ENCODE assay signal across 1 cellular context in genomic region chr11:69667619-69668604, GRCh38.
TF ChIP-seq lines count a peak whose summit lies in the region.

No MANE protein-coding gene starts in this region.

TF ChIP-seq in HepG2, 621 proteins besides CTCF, POLR2A, EP300 and RAD21 (continued from another document and continues in another):
- TF ChIP-seq ZBTB25 (CRISPR knock-in tag; IDR thresholded peaks at IDR 0.05) = peak; percentile 47; the same call in 1 of the 2 replicates
- TF ChIP-seq RBM22 (optimal IDR thresholded peaks at IDR 0.05; ENCODE audit: low read length) = peak; percentile 69
- TF ChIP-seq ZNF451 (CRISPR knock-in tag; IDR thresholded peaks at IDR 0.05) = 0 out of 2 replicates have a peak, but pooled peaks have one; percentile 60
- TF ChIP-seq POGZ (CRISPR knock-in tag; IDR thresholded peaks at IDR 0.05) = peak; percentile 40
- peak; percentile 91 for TF ChIP-seq ZNF441 (CRISPR knock-in tag; IDR thresholded peaks at IDR 0.05; ENCODE audit: borderline replicate concordance)
- TF ChIP-seq NFYC (CRISPR knock-in tag; IDR thresholded peaks at IDR 0.05) = 0 out of 2 replicates have a peak, but pooled peaks have one; percentile 12
- TF ChIP-seq RARA (CRISPR knock-in tag; IDR thresholded peaks at IDR 0.05) = peak; percentile 93
- TF ChIP-seq, protein P1, sequence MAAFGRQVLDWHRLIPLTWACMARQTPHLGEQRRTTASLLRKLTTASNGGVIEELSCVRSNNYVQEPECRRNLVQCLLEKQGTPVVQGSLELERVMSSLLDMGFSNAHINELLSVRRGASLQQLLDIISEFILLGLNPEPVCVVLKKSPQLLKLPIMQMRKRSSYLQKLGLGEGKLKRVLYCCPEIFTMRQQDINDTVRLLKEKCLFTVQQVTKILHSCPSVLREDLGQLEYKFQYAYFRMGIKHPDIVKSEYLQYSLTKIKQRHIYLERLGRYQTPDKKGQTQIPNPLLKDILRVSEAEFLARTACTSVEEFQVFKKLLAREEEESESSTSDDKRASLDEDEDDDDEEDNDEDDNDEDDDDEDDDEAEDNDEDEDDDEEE (CRISPR knock-in tag; IDR thresholded peaks at IDR 0.05) = peak; percentile 83; the same call in 1 of the 2 replicates
- TF ChIP-seq, protein P2, sequence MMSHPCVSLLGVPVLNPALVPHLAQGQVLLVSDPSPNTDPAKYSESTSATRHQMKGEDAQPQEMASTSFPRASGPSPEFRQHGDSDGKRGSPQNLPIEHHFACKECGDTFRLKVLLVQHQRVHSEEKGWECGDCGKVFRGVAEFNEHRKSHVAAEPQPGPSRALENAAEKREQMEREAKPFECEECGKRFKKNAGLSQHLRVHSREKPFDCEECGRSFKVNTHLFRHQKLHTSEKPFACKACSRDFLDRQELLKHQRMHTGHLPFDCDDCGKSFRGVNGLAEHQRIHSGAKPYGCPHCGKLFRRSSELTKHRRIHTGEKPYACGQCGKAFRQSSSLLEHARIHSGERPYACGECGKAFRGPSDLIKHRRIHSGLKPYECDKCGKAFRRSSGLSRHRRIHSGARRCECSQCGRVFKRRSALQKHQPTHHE (CRISPR knock-in tag; IDR thresholded peaks at IDR 0.05; ENCODE audit: borderline replicate concordance) = no peak
- TF ChIP-seq, protein P3, sequence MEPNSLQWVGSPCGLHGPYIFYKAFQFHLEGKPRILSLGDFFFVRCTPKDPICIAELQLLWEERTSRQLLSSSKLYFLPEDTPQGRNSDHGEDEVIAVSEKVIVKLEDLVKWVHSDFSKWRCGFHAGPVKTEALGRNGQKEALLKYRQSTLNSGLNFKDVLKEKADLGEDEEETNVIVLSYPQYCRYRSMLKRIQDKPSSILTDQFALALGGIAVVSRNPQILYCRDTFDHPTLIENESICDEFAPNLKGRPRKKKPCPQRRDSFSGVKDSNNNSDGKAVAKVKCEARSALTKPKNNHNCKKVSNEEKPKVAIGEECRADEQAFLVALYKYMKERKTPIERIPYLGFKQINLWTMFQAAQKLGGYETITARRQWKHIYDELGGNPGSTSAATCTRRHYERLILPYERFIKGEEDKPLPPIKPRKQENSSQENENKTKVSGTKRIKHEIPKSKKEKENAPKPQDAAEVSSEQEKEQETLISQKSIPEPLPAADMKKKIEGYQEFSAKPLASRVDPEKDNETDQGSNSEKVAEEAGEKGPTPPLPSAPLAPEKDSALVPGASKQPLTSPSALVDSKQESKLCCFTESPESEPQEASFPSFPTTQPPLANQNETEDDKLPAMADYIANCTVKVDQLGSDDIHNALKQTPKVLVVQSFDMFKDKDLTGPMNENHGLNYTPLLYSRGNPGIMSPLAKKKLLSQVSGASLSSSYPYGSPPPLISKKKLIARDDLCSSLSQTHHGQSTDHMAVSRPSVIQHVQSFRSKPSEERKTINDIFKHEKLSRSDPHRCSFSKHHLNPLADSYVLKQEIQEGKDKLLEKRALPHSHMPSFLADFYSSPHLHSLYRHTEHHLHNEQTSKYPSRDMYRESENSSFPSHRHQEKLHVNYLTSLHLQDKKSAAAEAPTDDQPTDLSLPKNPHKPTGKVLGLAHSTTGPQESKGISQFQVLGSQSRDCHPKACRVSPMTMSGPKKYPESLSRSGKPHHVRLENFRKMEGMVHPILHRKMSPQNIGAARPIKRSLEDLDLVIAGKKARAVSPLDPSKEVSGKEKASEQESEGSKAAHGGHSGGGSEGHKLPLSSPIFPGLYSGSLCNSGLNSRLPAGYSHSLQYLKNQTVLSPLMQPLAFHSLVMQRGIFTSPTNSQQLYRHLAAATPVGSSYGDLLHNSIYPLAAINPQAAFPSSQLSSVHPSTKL (CRISPR knock-in tag; IDR thresholded peaks at IDR 0.05) = peak; percentile 85
- TF ChIP-seq ZNF678 (CRISPR knock-in tag; IDR thresholded peaks at IDR 0.05) = no peak
- TF ChIP-seq KMT2A (CRISPR knock-in tag; IDR thresholded peaks at IDR 0.05) = peak; percentile 72
- no peak for TF ChIP-seq MTA3 (CRISPR knock-in tag; IDR thresholded peaks at IDR 0.05)
- no peak for TF ChIP-seq FOXA1 (IDR thresholded peaks at IDR 0.05)
- TF ChIP-seq FOXA1 (CRISPR knock-in tag; IDR thresholded peaks at IDR 0.05) = 0 out of 2 replicates have a peak, but pooled peaks have one; percentile 42
- TF ChIP-seq MEIS1 (CRISPR knock-in tag; IDR thresholded peaks at IDR 0.05; ENCODE audit: borderline replicate concordance) = peak; percentile 62; the same call in 1 of the 2 replicates
- TF ChIP-seq MXI1 (IDR thresholded peaks at IDR 0.05; ENCODE audit: borderline replicate concordance, low read depth, low read length) = peak; percentile 70; the same call in 1 of the 3 replicates
- TF ChIP-seq THRA (CRISPR knock-in tag; IDR thresholded peaks at IDR 0.05; ENCODE audit: borderline replicate concordance) = peak; percentile 70; the same call in 1 of the 2 replicates
- TF ChIP-seq, protein P4, sequence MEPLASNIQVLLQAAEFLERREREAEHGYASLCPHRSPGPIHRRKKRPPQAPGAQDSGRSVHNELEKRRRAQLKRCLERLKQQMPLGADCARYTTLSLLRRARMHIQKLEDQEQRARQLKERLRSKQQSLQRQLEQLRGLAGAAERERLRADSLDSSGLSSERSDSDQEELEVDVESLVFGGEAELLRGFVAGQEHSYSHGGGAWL (CRISPR knock-in tag; IDR thresholded peaks at IDR 0.05) = peak; percentile 36; the same call in 1 of the 2 replicates
- no peak for TF ChIP-seq ZSCAN12 (CRISPR knock-in tag; IDR thresholded peaks at IDR 0.05)
- TF ChIP-seq KMT2B (CRISPR knock-in tag; IDR thresholded peaks at IDR 0.05) = peak; percentile 72; the same call in 1 of the 2 replicates
- peak; percentile 71 for TF ChIP-seq MED8 (CRISPR knock-in tag; IDR thresholded peaks at IDR 0.05; ENCODE audit: insufficient replicate concordance)
- TF ChIP-seq ZNF121 (CRISPR knock-in tag; IDR thresholded peaks at IDR 0.05) = 0 out of 2 replicates have a peak, but pooled peaks have one; percentile 40
- no peak for TF ChIP-seq FOSL1 (CRISPR knock-in tag; IDR thresholded peaks at IDR 0.05; ENCODE audit: borderline replicate concordance)
- TF ChIP-seq ZFY (CRISPR knock-in tag; IDR thresholded peaks at IDR 0.05) = peak; percentile 83; the same call in 1 of the 2 replicates
- TF ChIP-seq, protein P5, sequence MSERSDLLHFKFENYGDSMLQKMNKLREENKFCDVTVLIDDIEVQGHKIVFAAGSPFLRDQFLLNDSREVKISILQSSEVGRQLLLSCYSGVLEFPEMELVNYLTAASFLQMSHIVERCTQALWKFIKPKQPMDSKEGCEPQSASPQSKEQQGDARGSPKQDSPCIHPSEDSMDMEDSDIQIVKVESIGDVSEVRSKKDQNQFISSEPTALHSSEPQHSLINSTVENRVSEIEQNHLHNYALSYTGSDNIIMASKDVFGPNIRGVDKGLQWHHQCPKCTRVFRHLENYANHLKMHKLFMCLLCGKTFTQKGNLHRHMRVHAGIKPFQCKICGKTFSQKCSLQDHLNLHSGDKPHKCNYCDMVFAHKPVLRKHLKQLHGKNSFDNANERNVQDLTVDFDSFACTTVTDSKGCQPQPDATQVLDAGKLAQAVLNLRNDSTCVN (CRISPR knock-in tag; IDR thresholded peaks at IDR 0.05; ENCODE audit: borderline replicate concordance) = peak; percentile 94
- TF ChIP-seq SKI (IDR thresholded peaks at IDR 0.05; ENCODE audit: partially characterized antibody) = peak; percentile 63
- 0 out of 2 replicates have a peak, but pooled peaks have one; percentile 50 for TF ChIP-seq ZNF510 (CRISPR knock-in tag; IDR thresholded peaks at IDR 0.05; ENCODE audit: low read depth)
- no peak for TF ChIP-seq PAWR (CRISPR knock-in tag; IDR thresholded peaks at IDR 0.05; ENCODE audit: borderline replicate concordance)
- TF ChIP-seq, protein P6, sequence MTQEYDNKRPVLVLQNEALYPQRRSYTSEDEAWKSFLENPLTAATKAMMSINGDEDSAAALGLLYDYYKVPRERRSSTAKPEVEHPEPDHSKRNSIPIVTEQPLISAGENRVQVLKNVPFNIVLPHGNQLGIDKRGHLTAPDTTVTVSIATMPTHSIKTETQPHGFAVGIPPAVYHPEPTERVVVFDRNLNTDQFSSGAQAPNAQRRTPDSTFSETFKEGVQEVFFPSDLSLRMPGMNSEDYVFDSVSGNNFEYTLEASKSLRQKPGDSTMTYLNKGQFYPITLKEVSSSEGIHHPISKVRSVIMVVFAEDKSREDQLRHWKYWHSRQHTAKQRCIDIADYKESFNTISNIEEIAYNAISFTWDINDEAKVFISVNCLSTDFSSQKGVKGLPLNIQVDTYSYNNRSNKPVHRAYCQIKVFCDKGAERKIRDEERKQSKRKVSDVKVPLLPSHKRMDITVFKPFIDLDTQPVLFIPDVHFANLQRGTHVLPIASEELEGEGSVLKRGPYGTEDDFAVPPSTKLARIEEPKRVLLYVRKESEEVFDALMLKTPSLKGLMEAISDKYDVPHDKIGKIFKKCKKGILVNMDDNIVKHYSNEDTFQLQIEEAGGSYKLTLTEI (CRISPR knock-in tag; conservative IDR thresholded peaks at IDR 0.05) = no peak
- 0 out of 2 replicates have a peak, but pooled peaks have one; percentile 37 for TF ChIP-seq IRF1 (CRISPR knock-in tag; IDR thresholded peaks at IDR 0.05; ENCODE audit: low read depth)
- TF ChIP-seq TP53 (CRISPR knock-in tag; conservative IDR thresholded peaks at IDR 0.05) = peak; percentile 51; the same call in 1 of the 2 replicates
- TF ChIP-seq CBX1 (IDR thresholded peaks at IDR 0.05; ENCODE audit: low read depth) = no peak
- TF ChIP-seq SMAD1 (CRISPR knock-in tag; IDR thresholded peaks at IDR 0.05; ENCODE audit: borderline replicate concordance, low read depth) = peak; percentile 87; the same call in 1 of the 2 replicates
- peak; percentile 65; the same call in 1 of the 2 replicates for TF ChIP-seq ELF4 (CRISPR knock-in tag; IDR thresholded peaks at IDR 0.05; ENCODE audit: borderline replicate concordance)
- TF ChIP-seq POGK (CRISPR knock-in tag; conservative IDR thresholded peaks at IDR 0.05) = peak; percentile 89
- TF ChIP-seq SNAI1 (CRISPR knock-in tag; IDR thresholded peaks at IDR 0.05; ENCODE audit: borderline replicate concordance) = 0 out of 2 replicates have a peak, but pooled peaks have one; percentile 31
- TF ChIP-seq ZNF687 (CRISPR knock-in tag; IDR thresholded peaks at IDR 0.05) = peak; percentile 100
- peak; percentile 44; the same call in 1 of the 2 replicates for TF ChIP-seq NR2C2 (CRISPR knock-in tag; IDR thresholded peaks at IDR 0.05; ENCODE audit: borderline replicate concordance)
- TF ChIP-seq KDM2A (CRISPR knock-in tag; IDR thresholded peaks at IDR 0.05; ENCODE audit: borderline replicate concordance, low read depth) = peak; percentile 93
